Comparison of ENCODE assay signal across 8 cellular contexts in genomic region chr1:235329139-235329808, GRCh38. TPM values are rescaled to one million over a fixed set of nuclear protein-coding genes. Genes with fewer than 3 reads are reported as not detected.
DNase-seq lines count a peak whose midpoint lies in the region; ATAC-seq and TF ChIP-seq lines count a peak whose summit lies in the region.

No MANE protein-coding gene starts in this region.

- peak overlapping the region; percentile 80 for H3K27ac ChIP-seq in ACC112 (ENCODE audit: low read depth, low read length)
- H3K27ac ChIP-seq in SK-N-MC: peak overlapping the region; percentile 98
- H3K27ac ChIP-seq in body of pancreas: peak overlapping the region; percentile 79 to 95 (median 88)

- no peaks in the 10 kb centered on the region; the same call in 1 of the 2 replicates for H3K36me3 ChIP-seq in ACC112 (ENCODE audit: insufficient read depth, low read length)
- peaks cover 19% of the 10 kb centered on the region for H3K36me3 ChIP-seq in SK-N-MC (ENCODE audit: insufficient read depth, low read length)
- H3K36me3 ChIP-seq in body of pancreas (replicated peaks in 1 of 2; ENCODE audit: insufficient read depth in 1 of 2, low read depth in 2 of 2): no peaks in the 10 kb centered on the region

- peak overlapping the region; percentile 97 for H3K9ac ChIP-seq in SK-N-MC (ENCODE audit: insufficient read length)

- H3K4me1 ChIP-seq in ACC112 (ENCODE audit: control insufficient read depth, insufficient read depth, low read length, unreplicated experiment): peaks cover 42% of the 10 kb centered on the region
- H3K4me1 ChIP-seq in body of pancreas: peaks cover 57% of the 10 kb centered on the region

- TF ChIP-seq POLR2A in body of pancreas (IDR thresholded peaks at IDR 0.05): no peak

- DNase-seq in SK-N-MC (ENCODE audit: low read depth, low spot score): no peak
- DNase-seq in body of pancreas: peak; percentile 40 to 60 (median 48)
- peak; percentile 75 for DNase-seq in left kidney (ENCODE audit: low read depth, low spot score)
- DNase-seq in stimulated activated CD4-positive, alpha-beta T cell treated with anti-CD3 and anti-CD28 coated beads, TNF-alpha, amount 100 ng/mL, for 48 hours (ENCODE audit: low read depth in 3 of 3): peak in 2 of 3 donors; percentile 24 to 37
- DNase-seq in iPS-NIHi7 (ENCODE audit: extremely low spot score): no peak

- peak; percentile 17 for ATAC-seq in GM18499 (IDR thresholded peaks at IDR 0.05; ENCODE audit: insufficient read depth, unreplicated experiment)
- ATAC-seq in HG03139 (IDR thresholded peaks at IDR 0.05; ENCODE audit: unreplicated experiment): peak; percentile 24
- ATAC-seq in body of pancreas: no peak

- intact Hi-C loops in body of pancreas (cut with DNase I): loop anchor here (10.0 kb wide), 1 partner anchor 64 kb away; no protein-coding TSS in a partner anchor

- peak overlapping the region; percentile 87 for H2AFZ ChIP-seq in ACC112 (ENCODE audit: low read length, unreplicated experiment)

- no peaks in the 10 kb centered on the region for H3K9me3 ChIP-seq in SK-N-MC (ENCODE audit: low read depth, low read length)
- no peaks in the 10 kb centered on the region for H3K9me3 ChIP-seq in body of pancreas

- TF ChIP-seq CTCF in body of pancreas (IDR thresholded peaks at IDR 0.05): peak in 2 of 7 experiments; percentile 21 to 41

- WGBS in body of pancreas, 2 donors: 2 to 3% methylated on average over 20 of the region's 20 CpGs

- H3K27me3 ChIP-seq in ACC112 (ENCODE audit: insufficient read depth, low read length) (no peaks in the 10 kb centered on the region), body of pancreas (no peaks in the 10 kb centered on the region)

- H3K4me3 ChIP-seq in ACC112 (ENCODE audit: low read depth, low read length) (peak overlapping the region; percentile 93), SK-N-MC (peak overlapping the region; percentile 98), body of pancreas (peak overlapping the region; percentile 34 to 38)

- peaks cover 86% of the 10 kb centered on the region for H3K79me2 ChIP-seq in ACC112 (ENCODE audit: control insufficient read depth, insufficient read depth, low read length, unreplicated experiment)

RNA-seq across cellular contexts. Expression of gene GGPS1, which starts 0.9 kb away (rescaled TPM):
- 10 to 100 TPM; 11.9 to 15.3 TPM for total RNA-seq in body of pancreas

RNA-seq across cellular contexts. Expression of gene ARID4B, which starts 1.3 kb away (rescaled TPM):
- 10 to 100 TPM; 27.7 to 35.3 TPM for total RNA-seq in body of pancreas

RNA-seq across cellular contexts. Expression of gene TBCE, which starts 38.0 kb away (rescaled TPM):
- total RNA-seq in body of pancreas: 10 to 100 TPM; 15.0 to 22.1 TPM

Comparison
In these comparisons a context has a peak if more than half of its experiments do, and no peak if none do; other contexts are left out.
1. H3K4me3 ChIP-seq: peak in every context shown above with its lines; median percentile 98 in SK-N-MC; 93 in ACC112; 36 in body of pancreas.
2. DNase-seq: peak in body of pancreas (4 of 4), left kidney (single experiment) and stimulated activated CD4-positive, alpha-beta T cell treated with anti-CD3 and anti-CD28 coated beads, TNF-alpha, amount 100 ng/mL, for 48 hours (2 of 3); none in SK-N-MC (single experiment) and iPS-NIHi7 (single experiment).
3. Peak in every context shown above with its lines, with median percentiles within 50 percentile points of each other: H3K27ac ChIP-seq.